1 cellular context compared by ENCODE assay signal in the genomic region with DNA sequence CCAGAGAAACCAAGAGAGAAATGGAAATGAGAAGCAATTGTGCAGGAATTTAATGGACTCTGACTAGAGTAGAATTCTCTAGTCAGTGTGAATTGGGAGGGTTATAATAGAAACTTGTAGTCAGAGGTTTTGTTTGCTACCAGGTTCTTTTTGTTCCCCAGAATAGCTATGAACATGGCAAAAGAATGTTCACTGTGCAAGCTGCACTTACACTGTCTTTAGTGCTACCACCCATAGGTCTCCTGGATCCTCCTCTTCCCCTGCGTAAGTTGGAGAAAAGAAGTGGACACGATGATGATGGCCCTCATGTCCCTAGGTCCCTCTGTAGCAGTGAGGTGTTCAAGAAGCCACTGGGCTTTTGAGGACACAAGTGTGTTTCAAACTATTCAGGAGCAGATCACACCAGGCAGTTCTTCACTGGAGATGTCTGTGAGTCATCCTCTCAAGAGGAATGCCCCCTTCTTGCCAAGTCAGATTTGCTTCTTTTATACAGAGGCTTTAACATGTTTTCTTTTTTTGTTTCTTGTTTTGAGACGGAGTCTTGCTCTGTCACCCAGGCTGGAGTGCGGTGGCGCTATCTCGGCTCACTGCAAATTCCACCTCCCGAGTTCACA.
TF ChIP-seq lines count a peak whose summit lies in the region.

No MANE protein-coding gene starts in this region.

TF ChIP-seq in WTC11, 78 proteins besides CTCF, POLR2A, EP300 and RAD21 (continued from another document):
- no peak for TF ChIP-seq STAT6 (CRISPR knock-in tag; conservative IDR thresholded peaks at IDR 0.05; ENCODE audit: low read depth)
